In the genomic region with DNA sequence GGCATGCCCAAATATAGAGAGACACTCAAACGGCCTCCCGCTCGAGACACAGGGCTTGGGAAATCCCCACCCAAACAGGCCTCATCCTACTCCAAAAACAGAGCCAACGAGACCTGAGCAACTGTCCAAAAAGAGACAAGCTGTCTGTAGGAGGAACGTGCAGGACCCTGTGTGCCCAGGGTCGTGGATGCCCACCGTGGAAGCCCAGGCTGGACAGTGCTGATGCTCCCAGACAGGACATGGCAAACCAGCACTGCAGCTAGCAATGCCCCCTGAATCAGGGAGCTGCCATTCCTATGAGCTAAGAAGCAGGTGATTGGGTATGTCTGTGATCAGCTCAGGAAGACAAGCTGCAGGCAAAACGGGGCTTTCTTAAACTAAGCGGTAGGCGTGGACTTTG, we compare ENCODE assay signal across 21 cellular contexts.
DNase-seq lines count a peak whose midpoint lies in the region; ATAC-seq and TF ChIP-seq lines count a peak whose summit lies in the region.
"Had no signal": no experiment of that assay in that cellular context is flagged by ENCODE, and none has a peak within 500 bp of the region (broad histone marks: within the 10 kb centered on the region; RNA-seq: fewer than 3 reads in every experiment).

No MANE protein-coding gene starts in this region.

- intact Hi-C loops in upper lobe of right lung (cut with DNase I), result no loop called here

- no peak overlapping the region for H3K4me3 ChIP-seq in neural progenitor cell
- H3K4me3 ChIP-seq in upper lobe of right lung, result no peak overlapping the region
- H3K4me3 ChIP-seq: BLaER1, K562 had no signal

- H3K4me3 Mint-ChIP-seq in chondrocyte (ENCODE audit: unreplicated experiment), result no peak overlapping the region
- no peak overlapping the region for H3K4me3 Mint-ChIP-seq in neural progenitor cell
- H3K4me3 Mint-ChIP-seq: CD4-positive, CD25-positive, alpha-beta regulatory T cell had no signal

- H4K20me1 ChIP-seq in neural progenitor cell (ENCODE audit: low read depth), result no peaks in the 10 kb centered on the region
- H4K20me1 ChIP-seq: BLaER1 had no signal

- H3K9me3 ChIP-seq in neural progenitor cell (ENCODE audit: low read depth), result no peaks in the 10 kb centered on the region
- no peaks in the 10 kb centered on the region for H3K9me3 ChIP-seq in upper lobe of right lung
- H3K9me3 ChIP-seq: BLaER1 had no signal

- no peaks in the 10 kb centered on the region for H3K79me2 ChIP-seq in neural progenitor cell (ENCODE audit: low read depth)

- H3K27ac ChIP-seq in neural progenitor cell (no peak overlapping the region), upper lobe of right lung (no peak overlapping the region)
- H3K27ac ChIP-seq: BLaER1 had no signal

- H3K27me3 Mint-ChIP-seq in chondrocyte (ENCODE audit: low read depth), result no peaks in the 10 kb centered on the region
- peaks cover 12% of the 10 kb centered on the region for H3K27me3 Mint-ChIP-seq in neural progenitor cell (ENCODE audit: insufficient read depth, low read depth)
- H3K27me3 Mint-ChIP-seq: CD4-positive, CD25-positive, alpha-beta regulatory T cell had no signal

- H3K27me3 ChIP-seq in neural progenitor cell (no peaks in the 10 kb centered on the region), upper lobe of right lung (no peaks in the 10 kb centered on the region)
- H3K27me3 ChIP-seq: BLaER1 had no signal

- H3F3A ChIP-seq in neural progenitor cell (ENCODE audit: low read depth), result no peaks in the 10 kb centered on the region

- DNase-seq in ELF-1 (ENCODE audit: low read depth, low spot score), result peak; percentile 24
- no peak for DNase-seq in chondrocyte (ENCODE audit: low spot score)
- no peak for DNase-seq in neural progenitor cell (ENCODE audit: low spot score)
- DNase-seq in upper lobe of right lung, result peak; percentile 45
- no peak for DNase-seq in NOMO-1 treated with DMSO at 0.1 percent for 48 hours (lab: John Stamatoyannopoulos, UW; ENCODE audit: unreplicated experiment)
- DNase-seq in OCI-M2 (lab: John Stamatoyannopoulos, UW; ENCODE audit: unreplicated experiment), result no peak
- no peak for DNase-seq in NCI-H1436 treated with DMSO at 0.1 percent for 48 hours (lab: John Stamatoyannopoulos, UW)
- DNase-seq: CD4-positive, CD25-positive, alpha-beta regulatory T cell; DMS153; GOT3; Kasumi-1; NCI-H1105 treated with DMSO at 0.1 percent for 48 hours; NCI-H2029; NCI-H446; NCI-H524 treated with DMSO at 0.1 percent for 48 hours; NCI-H82; NK-92 treated with Interleukin-12 subunit alpha and Interleukin-12 subunit beta, amount 100 ng/mL, for 24 hours; Right ventricle myocardium superior; RPMI8226 had no signal

- H3K27ac Mint-ChIP-seq in chondrocyte (ENCODE audit: unreplicated experiment), result peak overlapping the region; percentile 27
- no peak overlapping the region for H3K27ac Mint-ChIP-seq in neural progenitor cell
- H3K27ac Mint-ChIP-seq: CD4-positive, CD25-positive, alpha-beta regulatory T cell had no signal

- H3K9ac ChIP-seq in neural progenitor cell, result no peak overlapping the region
- H3K9ac ChIP-seq: BLaER1 had no signal

- TF ChIP-seq CTCF in chondrocyte (IDR thresholded peaks at IDR 0.05) (no peak), neural progenitor cell (IDR thresholded peaks at IDR 0.05) (no peak), upper lobe of right lung (IDR thresholded peaks at IDR 0.05) (no peak)

- H3K9me3 Mint-ChIP-seq in chondrocyte (ENCODE audit: low read depth) (peaks cover 11% of the 10 kb centered on the region), neural progenitor cell (peaks cover 2% of the 10 kb centered on the region)

- H3K36me3 Mint-ChIP-seq in chondrocyte (ENCODE audit: low read depth) (no peaks in the 10 kb centered on the region), neural progenitor cell (no peaks in the 10 kb centered on the region)
- H3K36me3 Mint-ChIP-seq: CD4-positive, CD25-positive, alpha-beta regulatory T cell had no signal

- ATAC-seq in upper lobe of right lung, result no peak
- ATAC-seq: K562 had no signal

- no peak overlapping the region for H3K4me2 ChIP-seq in neural progenitor cell
- H3K4me2 ChIP-seq: BLaER1 had no signal

- H3K4me1 Mint-ChIP-seq in chondrocyte (ENCODE audit: low read depth), result no peaks in the 10 kb centered on the region
- H3K4me1 Mint-ChIP-seq in neural progenitor cell, result peaks cover 27% of the 10 kb centered on the region
- H3K4me1 Mint-ChIP-seq: CD4-positive, CD25-positive, alpha-beta regulatory T cell had no signal

- H3K36me3 ChIP-seq in neural progenitor cell (no peaks in the 10 kb centered on the region), upper lobe of right lung (no peaks in the 10 kb centered on the region)
- H3K36me3 ChIP-seq: BLaER1 had no signal

- H2AFZ ChIP-seq in neural progenitor cell (replicated peaks), result peak overlapping the region; percentile 34

- peaks cover 12% of the 10 kb centered on the region for H3K4me1 ChIP-seq in neural progenitor cell
- no peaks in the 10 kb centered on the region for H3K4me1 ChIP-seq in upper lobe of right lung

Comparison
In these comparisons a context has a peak if more than half of its experiments do, and no peak if none do; other contexts are left out.
1. DNase-seq: peak in ELF-1 (single experiment) and upper lobe of right lung (single experiment); none in chondrocyte (single experiment), neural progenitor cell (single experiment), NOMO-1 treated with DMSO at 0.1 percent for 48 hours (single experiment), OCI-M2 (single experiment) and NCI-H1436 treated with DMSO at 0.1 percent for 48 hours (single experiment).